In genomic region chr9:70044450-70045307, GRCh38 we compare ENCODE assay signal across 8 cellular contexts. TPM values are rescaled to one million over a fixed set of nuclear protein-coding genes. Genes with fewer than 3 reads are reported as not detected.
DNase-seq lines count a peak whose midpoint lies in the region; ATAC-seq, FAIRE-seq and TF ChIP-seq lines count a peak whose summit lies in the region.

No MANE protein-coding gene starts in this region.

- TF ChIP-seq CTCF in K562 (IDR thresholded peaks at IDR 0.05 in 2 of 3, conservative IDR thresholded peaks at IDR 0.05 in 1 of 3; ENCODE audit: insufficient read depth in 2 of 3, low read depth in 1 of 3, low read length in 3 of 3): no peak
- TF ChIP-seq CTCF in GM20000 (IDR thresholded peaks at IDR 0.05; ENCODE audit: extremely low read depth, missing control alignments): no peak

- peak overlapping the region; percentile 69 to 74 for H3K4me3 Mint-ChIP-seq in stimulated activated naive B cell treated with anti-CD40 and anti-IgM and Interleukin-4, amounts not matched to agents 10 μg/mL and 1 μg/mL and 100 μg/mL, for 72 hours

- H3K79me2 ChIP-seq in K562 (ENCODE audit: control insufficient read depth, insufficient read depth, low read length): no peaks in the 10 kb centered on the region

- peak overlapping the region; percentile 10 for H3K27ac Mint-ChIP-seq in stimulated activated naive B cell treated with anti-CD40 and anti-IgM and Interleukin-4, amounts not matched to agents 10 μg/mL and 1 μg/mL and 100 μg/mL, for 72 hours

- POLR2A ChIA-PET in K562 (lab: Yijun Ruan, JAX): interaction anchor here (0.6 kb wide), 1 partner anchor 215 kb away, joined by 3 read pairs; no protein-coding TSS in a partner anchor

- no peaks in the 10 kb centered on the region for H3K36me3 Mint-ChIP-seq in stimulated activated naive B cell treated with anti-CD40 and anti-IgM and Interleukin-4, amounts not matched to agents 10 μg/mL and 1 μg/mL and 100 μg/mL, for 72 hours

- ATAC-seq in K562 (no peak), GM18907 (IDR thresholded peaks at IDR 0.05; ENCODE audit: unreplicated experiment) (no peak)
- ATAC-seq in stimulated activated naive B cell treated with anti-CD40 and anti-IgM and Interleukin-4, amounts not matched to agents 10 μg/mL and 1 μg/mL and 100 μg/mL, for 72 hours (replicated peaks): peak; percentile 46 to 52

- in situ Hi-C loops in K562 (cut with MboI): no loop called here

- CTCF ChIA-PET in K562 (lab: Yijun Ruan, JAX; ENCODE audit: low intra/inter-chr PET ratio): no interaction called here

- no peaks in the 10 kb centered on the region for H3K9me1 ChIP-seq in K562 (ENCODE audit: control insufficient read depth, insufficient read depth, low read length)

- no peak overlapping the region for H3K4me2 ChIP-seq in K562 (ENCODE audit: insufficient read depth, low read length)

- H3K4me1 Mint-ChIP-seq in stimulated activated naive B cell treated with anti-CD40 and anti-IgM and Interleukin-4, amounts not matched to agents 10 μg/mL and 1 μg/mL and 100 μg/mL, for 72 hours: peaks cover 11 to 14% of the 10 kb centered on the region in 2 donors

- H3K9me3 Mint-ChIP-seq in stimulated activated naive B cell treated with anti-CD40 and anti-IgM and Interleukin-4, amounts not matched to agents 10 μg/mL and 1 μg/mL and 100 μg/mL, for 72 hours: no peaks in the 10 kb centered on the region

- H2AFZ ChIP-seq in K562 (ENCODE audit: low read depth, low read length): no peak overlapping the region

- H4K20me1 ChIP-seq in K562 (replicated peaks; ENCODE audit: control insufficient read depth, insufficient read depth, low read length): no peaks in the 10 kb centered on the region; the same call in 1 of the 2 replicates

- H3K9ac ChIP-seq in K562 (ENCODE audit: insufficient read depth in 1 of 2, low read depth in 2 of 2, low read length in 2 of 2): no peak overlapping the region

- no peaks in the 10 kb centered on the region for H3K9me3 ChIP-seq in K562 (replicated peaks; ENCODE audit: control insufficient read depth, insufficient read depth, low read depth, low read length)

- H3K4me1 ChIP-seq in K562 (replicated peaks in 1 of 2; ENCODE audit: control insufficient read depth in 2 of 2, insufficient read depth in 2 of 2, low read length in 2 of 2): peaks cover 0 to 6% of the 10 kb centered on the region in 2 experiments; a peak in 1 of 5 replicates

- FAIRE-seq in HTR-8/SVneo (lab: Jason Lieb, UNC): peak; percentile 72
- no peak for FAIRE-seq in K562 (lab: Jason Lieb, UNC)

- no peak overlapping the region for H3K27ac ChIP-seq in K562 (ENCODE audit: extremely low read depth, low read depth, low read length)

- H3K27me3 Mint-ChIP-seq in stimulated activated naive B cell treated with anti-CD40 and anti-IgM and Interleukin-4, amounts not matched to agents 10 μg/mL and 1 μg/mL and 100 μg/mL, for 72 hours: peaks cover 55 to 68% of the 10 kb centered on the region in 2 donors

- no peak for TF ChIP-seq EP300 in K562 (IDR thresholded peaks at IDR 0.05; ENCODE audit: low read length)

- H3K4me3 ChIP-seq in K562: no peak overlapping the region

- 0% methylated on average over 22 of the region's 29 CpGs for WGBS in K562 (ENCODE audit: insufficient coverage, low coverage, missing lambda C conversion rate)

- no peak for TF ChIP-seq POLR2A in K562 (conservative IDR thresholded peaks at IDR 0.05)

- peaks cover 6 to 37% of the 10 kb centered on the region in 2 experiments; a peak in 3 of 5 replicates for H3K27me3 ChIP-seq in K562 (ENCODE audit: control insufficient read depth in 2 of 2, insufficient read depth in 2 of 2, low read length in 2 of 2)

- no peaks in the 10 kb centered on the region for H3K36me3 ChIP-seq in K562 (ENCODE audit: control insufficient read depth, insufficient read depth, low read length)

- no peak for DNase-seq in HTR-8/SVneo (ENCODE audit: insufficient read length, low spot score)
- peak in 3 of 4 experiments; percentile 1 to 5 (median 5) for DNase-seq in K562 (ENCODE audit: extremely low read depth in 1 of 4, low spot score in 3 of 4)
- peak; percentile 80 for DNase-seq in islet precursor cell
- no peak for DNase-seq in stimulated activated naive B cell treated with anti-CD40 and anti-IgM and Interleukin-4, amounts not matched to agents 10 μg/mL and 1 μg/mL and 100 μg/mL, for 72 hours
- DNase-seq in GM20000 (ENCODE audit: low spot score): no peak
- DNase-seq in KG1 (lab: John Stamatoyannopoulos, UW): no peak
- no peak for DNase-seq in NCI-H187 (lab: John Stamatoyannopoulos, UW)

- TF ChIP-seq RAD21 in K562 (CRISPR knock-in tag; conservative IDR thresholded peaks at IDR 0.05 in 1 of 2, IDR thresholded peaks at IDR 0.05 in 1 of 2): no peak

- intact Hi-C loops in K562 (cut with micrococcal nuclease): no loop called here

- BruUV-seq in K562 (replicated peaks; lab: Mats Ljungman, UMichigan): no TSS peak

TF ChIP-seq in K562, 482 proteins besides CTCF, POLR2A, EP300 and RAD21:
- TF ChIP-seq ATF3 (IDR thresholded peaks at IDR 0.05) (no peak), ATF3 (CRISPR knock-in tag; conservative IDR thresholded peaks at IDR 0.05) (no peak), NCOA6 (IDR thresholded peaks at IDR 0.05) (no peak), FOXA3 (CRISPR knock-in tag; conservative IDR thresholded peaks at IDR 0.05 in 1 of 2, IDR thresholded peaks at IDR 0.05 in 1 of 2) (no peak), ZNF764 (CRISPR knock-in tag; IDR thresholded peaks at IDR 0.05; ENCODE audit: low read depth) (no peak), CREB3 (tag; conservative IDR thresholded peaks at IDR 0.05; ENCODE audit: low read depth) (no peak), SAFB (IDR thresholded peaks at IDR 0.05; ENCODE audit: borderline replicate concordance, low read depth, low read length) (no peak)
TF ChIP-seq in K562: peak in this region for 0.

RNA-seq across cellular contexts. Expression of gene MAMDC2, which starts 1.0 kb away (rescaled TPM):
- total RNA-seq in K562 (2011; cell fraction: chromatin; rRNA removed; ENCODE audit: low replicate concordance): not detected in 2 replicates
- not detected in 2 replicates for total RNA-seq in K562 (2011; cell fraction: nucleolus; rRNA removed)
- not detected in 2 replicates for total RNA-seq in K562 (2011; cell fraction: nucleoplasm; rRNA removed)
- total RNA-seq in K562 (2014; rRNA removed) (not detected in 2 replicates), K562 (2014; rRNA removed; fragmentation: Illumina TruSeq; extraction: Trizol) (not detected in 2 replicates), K562 (2015; rRNA removed; fragmentation: Illumina TruSeq; extraction: Trizol) (not detected in 2 replicates), K562 (2021) (not detected in 2 replicates)
- polyA plus RNA-seq in K562 (2011; rRNA removed) (0.01 TPM in 1 of 2 replicates, not detected in the other), K562 (2014; fragmentation: Illumina TruSeq; extraction: Trizol) (not detected in 2 replicates), K562 (2014; fragmentation: Nextera tagmentation; extraction: Ambion mirVana) (under 1 TPM in 1 of 2 experiments, not detected in 1; 0.03 TPM), K562 (2014; rRNA removed) (not detected in 2 replicates)
- not detected in 2 replicates for polyA plus RNA-seq in K562 (2011; cell fraction: cytosol; rRNA removed)
- not detected in 2 replicates for polyA plus RNA-seq in K562 (2011; cell fraction: nucleus; rRNA removed)
- polyA plus RNA-seq in K562 (2012): not detected in 2 replicates
- not detected in 2 replicates for polyA minus RNA-seq in K562 (2011; rRNA and poly(A)+ RNA removed)
- polyA minus RNA-seq in K562 (2011; cell fraction: cytosol; rRNA and poly(A)+ RNA removed): not detected in 2 replicates
- not detected in 2 replicates for polyA minus RNA-seq in K562 (2011; cell fraction: nucleus; rRNA and poly(A)+ RNA removed)

Comparison
In these comparisons a context has a peak if more than half of its experiments do, and no peak if none do; other contexts are left out.
1. DNase-seq: peak in K562 (3 of 4) and islet precursor cell (single experiment); none in HTR-8/SVneo (single experiment), stimulated activated naive B cell treated with anti-CD40 and anti-IgM and Interleukin-4, amounts not matched to agents 10 μg/mL and 1 μg/mL and 100 μg/mL, for 72 hours (single experiment), GM20000 (single experiment), KG1 (single experiment) and NCI-H187 (0 of 2).
2. ATAC-seq: peak in stimulated activated naive B cell treated with anti-CD40 and anti-IgM and Interleukin-4, amounts not matched to agents 10 μg/mL and 1 μg/mL and 100 μg/mL, for 72 hours (2 of 2); none in K562 (single experiment) and GM18907 (single experiment).